ENCODE assay signal across 19 cellular contexts in the genomic region with DNA sequence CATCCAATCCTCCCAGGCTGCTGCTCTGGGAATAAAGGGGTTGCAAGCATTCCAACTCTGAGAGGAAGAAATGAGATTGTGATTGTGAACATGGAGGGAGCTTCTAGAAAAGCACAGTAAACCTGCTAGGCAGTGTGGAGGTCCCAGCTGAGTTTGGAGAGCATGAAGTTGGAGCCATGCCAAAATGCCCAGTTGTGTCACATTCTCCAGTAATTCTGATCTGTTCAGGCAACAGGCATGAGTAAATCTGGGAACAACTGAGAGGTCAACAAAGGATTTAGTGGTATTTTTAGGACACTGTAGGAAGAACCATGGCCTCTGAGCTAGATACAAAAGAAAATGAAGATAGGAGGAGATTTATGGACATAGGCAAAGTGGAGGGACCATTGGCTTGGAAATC.
"Had no signal": no experiment of that assay in that cellular context is flagged by ENCODE, and none has a peak within 500 bp of the region (broad histone marks: within the 10 kb centered on the region; RNA-seq: fewer than 3 reads in every experiment).

No MANE protein-coding gene starts in this region.

- H3K4me2 ChIP-seq: neural progenitor cell had no signal

- DNase-seq: cortex of kidney; effector memory CD8-positive, alpha-beta T cell; erythroblast; esophagus squamous epithelium; gastrocnemius medialis; head of caudate nucleus; naive thymus-derived CD4-positive, alpha-beta T cell; stimulated activated CD4-positive, alpha-beta T cell treated with anti-CD3 and anti-CD28 coated beads, Interleukin-2, amount 100 ng/mL, for 24 hours; stimulated activated CD4-positive, alpha-beta T cell treated with anti-CD3 and anti-CD28 coated beads, Interleukin-4, amount 100 ng/mL, for 24 hours; stimulated activated naive CD4-positive, alpha-beta T cell treated with Interleukin-2 at 50 U/mL for 16 hours; stomach had no signal

- H3K27me3 ChIP-seq: right atrium auricular region, thyroid gland had no signal

- H3K36me3 ChIP-seq: esophagus squamous epithelium, gastrocnemius medialis, neural progenitor cell, prostate gland, right atrium auricular region, stomach, thyroid gland had no signal

- H3K4me1 ChIP-seq: prostate gland had no signal

- ATAC-seq: effector memory CD8-positive, alpha-beta T cell; gastrocnemius medialis; left lobe of liver; naive thymus-derived CD4-positive, alpha-beta T cell; sciatic nerve; stimulated activated effector memory CD8-positive, alpha-beta T cell treated with anti-CD3 and anti-CD28 coated beads, Interleukin-12 subunit alpha, Interleukin-12 subunit beta, amount 100 ng/mL, for 72 hours had no signal

- H2AFZ ChIP-seq: neural progenitor cell had no signal

- H3K9ac ChIP-seq: neural progenitor cell had no signal

- H3K9me3 ChIP-seq: gastrocnemius medialis, prostate gland, right atrium auricular region, thyroid gland had no signal

- H3K4me3 ChIP-seq: esophagus squamous epithelium, gastrocnemius medialis, lung, neural progenitor cell, prostate gland, right atrium auricular region, stomach, thyroid gland had no signal

- H3K27ac ChIP-seq: esophagus squamous epithelium, gastrocnemius medialis, neural progenitor cell, prostate gland, right atrium auricular region, stomach, thyroid gland had no signal
